In the genomic region with DNA sequence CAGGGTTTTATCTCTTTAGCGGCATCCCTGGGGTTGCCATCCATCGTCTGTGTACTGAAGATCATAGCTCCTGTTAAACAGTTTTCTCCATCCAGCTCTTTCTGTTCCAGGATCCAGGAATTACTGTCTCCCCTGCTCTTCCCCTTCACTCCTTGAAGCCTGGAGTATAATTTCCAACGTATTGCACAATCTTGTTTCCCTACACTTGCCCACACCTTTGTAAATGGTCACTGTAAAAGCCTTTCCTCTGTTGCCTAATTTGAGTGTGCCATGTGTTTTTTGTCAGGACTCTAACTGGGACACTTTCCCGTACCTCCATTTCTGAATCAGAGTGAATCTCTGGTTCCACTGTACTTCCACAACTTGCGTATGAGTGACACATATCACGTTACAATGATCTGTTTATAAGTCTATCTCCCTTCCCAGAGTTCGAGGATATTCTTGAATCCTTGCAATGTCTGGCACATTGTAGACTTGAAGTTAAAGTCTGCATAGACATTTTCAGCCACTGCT, we compare ENCODE assay signal across 1 cellular context.
TF ChIP-seq lines count a peak whose summit lies in the region.

No MANE protein-coding gene starts in this region.

TF ChIP-seq in IMR-90, 13 proteins besides CTCF, POLR2A, EP300 and RAD21:
- TF ChIP-seq CEBPB (IDR thresholded peaks at IDR 0.05; ENCODE audit: low read depth, low read length) (peak; percentile 83), BHLHE40 (IDR thresholded peaks at IDR 0.05; ENCODE audit: low read depth, low read length) (no peak)
TF ChIP-seq in IMR-90: peak in this region for 1.
